ENCODE assay signal across 18 cellular contexts in the genomic region with DNA sequence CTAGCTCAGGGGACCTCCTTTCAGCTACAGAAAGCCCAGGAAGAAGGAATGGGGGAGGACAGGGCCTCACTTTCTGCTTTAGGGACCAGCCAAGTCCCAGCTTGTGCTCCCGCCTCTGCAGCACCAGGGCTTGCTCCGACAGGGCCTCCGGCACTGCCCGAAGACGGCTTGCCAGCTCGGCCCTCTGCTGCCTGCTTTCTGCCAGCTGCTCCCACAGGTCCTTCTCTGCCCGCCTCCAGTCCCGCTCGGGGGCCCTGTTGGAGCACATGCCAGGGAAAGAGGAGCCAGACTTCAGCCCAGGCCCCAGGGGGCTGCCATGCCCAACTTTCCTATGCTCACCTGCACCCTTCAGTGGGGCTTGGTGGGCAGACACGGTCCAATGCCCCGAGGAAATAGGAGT. TPM values are rescaled to one million over a fixed set of nuclear protein-coding genes. Genes with fewer than 3 reads are reported as not detected.
DNase-seq lines count a peak whose midpoint lies in the region; FAIRE-seq and TF ChIP-seq lines count a peak whose summit lies in the region.
"Had no signal": no experiment of that assay in that cellular context is flagged by ENCODE, and none has a peak within 500 bp of the region (broad histone marks: within the 10 kb centered on the region; RNA-seq: fewer than 3 reads in every experiment).

No MANE protein-coding gene starts in this region.

- WGBS in neuronal stem cell (ENCODE audit: extremely low coverage in 2 of 2, insufficient read length in 2 of 2, insufficient replicate concordance in 1 of 2), 2 donors, result no CpG with 5 or more reads among the region's 11 CpGs

- no peak overlapping the region for H2BK5ac ChIP-seq in neuronal stem cell (ENCODE audit: low read length)

- H3K4ac ChIP-seq in neuronal stem cell (ENCODE audit: low read length), result no peak overlapping the region

- no peak overlapping the region for H3K4me3 ChIP-seq in BLaER1
- no peak overlapping the region for H3K4me3 ChIP-seq in bronchial epithelial cell (ENCODE audit: low read depth, low read length)
- no peak overlapping the region for H3K4me3 ChIP-seq in neuronal stem cell (ENCODE audit: low read length in 2 of 2)

- H3K9ac ChIP-seq in BLaER1 (no peak overlapping the region), neuronal stem cell (ENCODE audit: low read depth, low read length, poor library complexity) (no peak overlapping the region)

- H3K27ac ChIP-seq in BLaER1, result peak overlapping the region; percentile 39; the same call in 1 of the 2 replicates
- no peak overlapping the region for H3K27ac ChIP-seq in neuronal stem cell (replicated peaks; ENCODE audit: low read length)

- H4K91ac ChIP-seq in neuronal stem cell (ENCODE audit: low read depth, low read length, poor library complexity), result no peak overlapping the region

- H2BK15ac ChIP-seq in neuronal stem cell (ENCODE audit: low read length), result peak overlapping the region; percentile 67

- no peak overlapping the region for H3K18ac ChIP-seq in neuronal stem cell (ENCODE audit: low read length)

- no peak overlapping the region for H2BK12ac ChIP-seq in neuronal stem cell (ENCODE audit: low read length)

- no peaks in the 10 kb centered on the region for H3K36me3 ChIP-seq in BLaER1
- H3K36me3 ChIP-seq in bronchial epithelial cell (ENCODE audit: control insufficient read depth, insufficient read depth, low read length), result no peaks in the 10 kb centered on the region
- H3K36me3 ChIP-seq in neuronal stem cell (replicated peaks in 1 of 2; ENCODE audit: control insufficient read depth in 2 of 2, insufficient read depth in 2 of 2, low read length in 2 of 2), result no peaks in the 10 kb centered on the region

- peaks cover 3% of the 10 kb centered on the region for H3K79me1 ChIP-seq in neuronal stem cell (ENCODE audit: low read depth, low read length)

- H3K14ac ChIP-seq in neuronal stem cell (ENCODE audit: low read length), result no peak overlapping the region

- H3K4me2 ChIP-seq in BLaER1 (peak overlapping the region; percentile 62; the same call in 1 of the 2 replicates), neuronal stem cell (ENCODE audit: insufficient read depth, low read length, poor library complexity, severe bottlenecking) (no peak overlapping the region)

- no peak for TF ChIP-seq CTCF in bronchial epithelial cell (IDR thresholded peaks at IDR 0.05; ENCODE audit: insufficient read depth, low read length, severe bottlenecking)

- H3K4me1 ChIP-seq in BLaER1 (peaks cover 41% of the 10 kb centered on the region), neuronal stem cell (ENCODE audit: control insufficient read depth in 2 of 2, insufficient read depth in 1 of 2, low read depth in 1 of 2, low read length in 2 of 2) (peaks cover 0 to 5% of the 10 kb centered on the region in 2 donors)

- H4K8ac ChIP-seq in neuronal stem cell (ENCODE audit: low read depth, low read length), result no peak overlapping the region

- H4K20me1 ChIP-seq in BLaER1, result peaks cover 6% of the 10 kb centered on the region

- FAIRE-seq in bronchial epithelial cell (lab: Jason Lieb, UNC), result no peak
- FAIRE-seq: A204.1, G401.6, GM12892, HepG2, HTR-8/SVneo had no signal

- no peak overlapping the region for H3K23ac ChIP-seq in neuronal stem cell (ENCODE audit: low read depth, low read length, poor library complexity)

- H2AK5ac ChIP-seq in neuronal stem cell (ENCODE audit: low read depth, low read length), result no peak overlapping the region

- no peaks in the 10 kb centered on the region for H3K9me3 ChIP-seq in BLaER1
- no peaks in the 10 kb centered on the region for H3K9me3 ChIP-seq in neuronal stem cell (replicated peaks in 1 of 2; ENCODE audit: control insufficient read depth in 2 of 2, insufficient read depth in 1 of 2, low read depth in 1 of 2, low read length in 2 of 2)

- H2AFZ ChIP-seq in neuronal stem cell (ENCODE audit: low read length), result no peak overlapping the region

- no peak overlapping the region for H2BK120ac ChIP-seq in neuronal stem cell (ENCODE audit: low read depth, low read length)

- H3K27me3 ChIP-seq in BLaER1, result no peaks in the 10 kb centered on the region
- H3K27me3 ChIP-seq in bronchial epithelial cell (ENCODE audit: control insufficient read depth, insufficient read depth, low read length), result no peaks in the 10 kb centered on the region
- H3K27me3 ChIP-seq in neuronal stem cell (ENCODE audit: control insufficient read depth in 3 of 3, insufficient read depth in 3 of 3, low read depth in 1 of 3, low read length in 3 of 3), result peaks cover 0 to 3% (median 0%) of the 10 kb centered on the region in 3 experiments

- DNase-seq in DMS 273 (lab: John Stamatoyannopoulos, UW; ENCODE audit: unreplicated experiment), result peak; percentile 79
- DNase-seq in bronchial epithelial cell (ENCODE audit: low read depth), result peak; percentile 54
- DNase-seq in neuronal stem cell (ENCODE audit: low spot score), result no peak
- DNase-seq in NCI-H146 (lab: John Stamatoyannopoulos, UW), result no peak
- no peak for DNase-seq in DMS153 (lab: John Stamatoyannopoulos, UW)
- DNase-seq in effector CD8-positive, alpha-beta T cell (lab: John Stamatoyannopoulos, UW), result no peak
- DNase-seq: CD8-positive, alpha-beta T cell; COR-L47; DMS79 treated with DMSO at 0.1 percent for 48 hours; EL; HCEC 1CT; HFFc6 had no signal

RNA-seq across cellular contexts. Expression of gene CLK3, which starts 4.3 kb away (rescaled TPM):
- 66.3 and 115 TPM in 2 replicates for total RNA-seq in bronchial epithelial cell
- 63.5 TPM for polyA plus RNA-seq in neuronal stem cell (2013, experiment 1 of 2)
- polyA plus RNA-seq in neuronal stem cell (2013, experiment 2 of 2), result 65.4 TPM

Comparison
In these comparisons a context has a peak if more than half of its experiments do, and no peak if none do; other contexts are left out.
1. DNase-seq: peak in DMS 273 (single experiment) and bronchial epithelial cell (single experiment); none in neuronal stem cell (single experiment), NCI-H146 (single experiment), DMS153 (single experiment) and effector CD8-positive, alpha-beta T cell (single experiment).